29 cellular contexts compared by ENCODE assay signal in the genomic region with DNA sequence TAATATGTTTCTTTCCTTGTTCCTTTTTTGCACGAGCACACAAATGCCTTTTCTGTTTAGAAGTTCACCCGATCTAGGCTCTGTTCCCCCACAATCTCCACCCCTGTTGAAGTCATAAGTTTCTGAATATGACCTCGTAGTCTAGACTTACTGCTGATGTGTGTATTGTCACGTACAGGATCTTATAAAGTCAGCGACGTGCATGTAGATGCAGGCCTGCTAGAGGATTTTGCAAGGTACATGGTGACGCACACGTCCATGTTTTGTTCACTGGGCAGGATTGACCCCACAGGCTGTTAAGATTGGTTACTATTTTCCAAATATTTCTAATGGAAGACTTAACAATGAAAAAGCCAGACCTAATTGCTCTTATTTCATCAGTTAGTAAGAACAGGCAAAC.
"Had no signal": no experiment of that assay in that cellular context is flagged by ENCODE, and none has a peak within 500 bp of the region (broad histone marks: within the 10 kb centered on the region; RNA-seq: fewer than 3 reads in every experiment).

No MANE protein-coding gene starts in this region.

- ATAC-seq: activated CD8-positive, alpha-beta memory T cell treated with anti-CD3 and anti-CD28 coated beads, Interleukin-2, amount 10 ng/mL, durations not matched to agents 7 days and 5 days; Panc1; SK-N-SH treated with all-trans-retinoic acid at 6 μM for 48 hours had no signal

- H3K4me1 Mint-ChIP-seq: activated B cell treated with CpG ODN at 0.5 μM for 24 hours; activated CD4-positive, alpha-beta T cell treated with anti-CD3 and anti-CD28 coated beads, Interleukin-2, amount 10 ng/mL, durations not matched to agents 24 days and 14 days; activated CD8-positive, alpha-beta memory T cell treated with anti-CD3 and anti-CD28 coated beads, Interleukin-2, amount 10 ng/mL, durations not matched to agents 7 days and 5 days had no signal

- H3K4me1 ChIP-seq: SJCRH30 had no signal

- H3K9me3 Mint-ChIP-seq: activated B cell treated with CpG ODN at 0.5 μM for 24 hours; activated CD4-positive, alpha-beta T cell treated with anti-CD3 and anti-CD28 coated beads, Interleukin-2, amount 10 ng/mL, durations not matched to agents 24 days and 14 days; activated naive CD4-positive, alpha-beta T cell treated with anti-CD3 and anti-CD28 coated beads for 36 hours; activated T-cell treated with anti-CD3 and anti-CD28 coated beads, Interleukin-2, amount 50 U/mL, for 24 hours; brain; T-helper 2 cell treated with Interferon-gamma antibody and Interleukin-4, amounts not matched to agents 5 μg/mL and 100 μg/mL, for 36 hours had no signal

- H3K9me3 ChIP-seq: SJCRH30 had no signal

- DNase-seq: activated B cell treated with CpG ODN at 0.5 μM for 24 hours; activated CD4-positive, alpha-beta T cell treated with anti-CD3 and anti-CD28 coated beads for 1 hour; activated CD4-positive, alpha-beta T cell treated with anti-CD3 and anti-CD28 coated beads, Interleukin-2, amount 10 ng/mL, durations not matched to agents 24 days and 14 days; activated CD4-positive, alpha-beta T cell treated with anti-CD3 and anti-CD28 coated beads, Interleukin-2, amount 50 U/mL, for 48 hours; activated CD8-positive, alpha-beta memory T cell treated with anti-CD3 and anti-CD28 coated beads, Interleukin-2, amount 10 ng/mL, durations not matched to agents 7 days and 5 days; activated effector memory CD4-positive, alpha-beta T cell treated with anti-CD3 and anti-CD28 coated beads, Interleukin-2, amount 50 U/mL, for 16 hours; activated naive CD4-positive, alpha-beta T cell treated with anti-CD3 and anti-CD28 coated beads for 36 hours; activated T-cell treated with anti-CD3 and anti-CD28 coated beads, Interleukin-2, amount 50 U/mL, for 24 hours; amygdala; cerebellar nuclear complex; Kasumi-1; NCI-H1105 treated with DMSO at 0.1 percent for 48 hours; NCI-H1436 treated with DMSO at 0.1 percent for 48 hours; NCI-H187; NCI-H2081; NCI-H510A treated with DMSO at 0.1 percent for 48 hours; NCI-H69; NK-92 treated with Interleukin-12 subunit alpha and Interleukin-12 subunit beta, amount 100 ng/mL, for 24 hours; OCI-M1; Right ventricle myocardium superior; SJCRH30; SW 1271 had no signal

- H3K4me3 Mint-ChIP-seq: activated B cell treated with CpG ODN at 0.5 μM for 24 hours; activated CD4-positive, alpha-beta T cell treated with anti-CD3 and anti-CD28 coated beads, Interleukin-2, amount 10 ng/mL, durations not matched to agents 24 days and 14 days; activated CD8-positive, alpha-beta memory T cell treated with anti-CD3 and anti-CD28 coated beads, Interleukin-2, amount 10 ng/mL, durations not matched to agents 7 days and 5 days; activated naive CD4-positive, alpha-beta T cell treated with anti-CD3 and anti-CD28 coated beads for 36 hours; activated naive CD8-positive, alpha-beta T cell; activated T-cell treated with anti-CD3 and anti-CD28 coated beads, Interleukin-2, amount 50 U/mL, for 24 hours; brain; T-helper 2 cell treated with Interferon-gamma antibody and Interleukin-4, amounts not matched to agents 5 μg/mL and 100 μg/mL, for 36 hours had no signal

- H3K27me3 ChIP-seq: cardiac muscle cell, SJCRH30 had no signal

- H3K27ac Mint-ChIP-seq: activated B cell treated with CpG ODN at 0.5 μM for 24 hours; activated CD4-positive, alpha-beta T cell treated with anti-CD3 and anti-CD28 coated beads, Interleukin-2, amount 10 ng/mL, durations not matched to agents 24 days and 14 days; activated CD8-positive, alpha-beta memory T cell treated with anti-CD3 and anti-CD28 coated beads, Interleukin-2, amount 10 ng/mL, durations not matched to agents 7 days and 5 days; activated naive CD4-positive, alpha-beta T cell treated with anti-CD3 and anti-CD28 coated beads for 36 hours; activated naive CD8-positive, alpha-beta T cell; activated T-cell treated with anti-CD3 and anti-CD28 coated beads, Interleukin-2, amount 50 U/mL, for 24 hours; brain; T-helper 2 cell treated with Interferon-gamma antibody and Interleukin-4, amounts not matched to agents 5 μg/mL and 100 μg/mL, for 36 hours had no signal

- H3K4me3 ChIP-seq: cardiac muscle cell, SJCRH30 had no signal

- H3K36me3 ChIP-seq: cardiac muscle cell, SJCRH30 had no signal

- H3K27me3 Mint-ChIP-seq: activated B cell treated with CpG ODN at 0.5 μM for 24 hours; activated CD4-positive, alpha-beta T cell treated with anti-CD3 and anti-CD28 coated beads, Interleukin-2, amount 10 ng/mL, durations not matched to agents 24 days and 14 days had no signal

- H3K36me3 Mint-ChIP-seq: activated CD8-positive, alpha-beta memory T cell treated with anti-CD3 and anti-CD28 coated beads, Interleukin-2, amount 10 ng/mL, durations not matched to agents 7 days and 5 days; activated naive CD8-positive, alpha-beta T cell; brain had no signal

- H3K27ac ChIP-seq: cardiac muscle cell, RWPE1, SJCRH30 had no signal
